1 cellular context compared by ENCODE assay signal in genomic region chr15:82098674-82099073, GRCh38.
TF ChIP-seq lines count a peak whose summit lies in the region.

No MANE protein-coding gene starts in this region.

TF ChIP-seq in IMR-90, 13 proteins besides CTCF, POLR2A, EP300 and RAD21:
- no peak for TF ChIP-seq FOS (IDR thresholded peaks at IDR 0.05; ENCODE audit: low read depth, low read length)
- no peak for TF ChIP-seq MXI1 (IDR thresholded peaks at IDR 0.05; ENCODE audit: borderline replicate concordance, low read depth, low read length)
- no peak for TF ChIP-seq RCOR1 (IDR thresholded peaks at IDR 0.05; ENCODE audit: insufficient replicate concordance, low read length)
- TF ChIP-seq SMC3 (IDR thresholded peaks at IDR 0.05; ENCODE audit: low read depth, low read length), result no peak
- TF ChIP-seq MAFK (IDR thresholded peaks at IDR 0.05; ENCODE audit: low read depth, low read length), result no peak
TF ChIP-seq in IMR-90: peak in this region for 0.
